15 cellular contexts compared by ENCODE assay signal in the genomic region with DNA sequence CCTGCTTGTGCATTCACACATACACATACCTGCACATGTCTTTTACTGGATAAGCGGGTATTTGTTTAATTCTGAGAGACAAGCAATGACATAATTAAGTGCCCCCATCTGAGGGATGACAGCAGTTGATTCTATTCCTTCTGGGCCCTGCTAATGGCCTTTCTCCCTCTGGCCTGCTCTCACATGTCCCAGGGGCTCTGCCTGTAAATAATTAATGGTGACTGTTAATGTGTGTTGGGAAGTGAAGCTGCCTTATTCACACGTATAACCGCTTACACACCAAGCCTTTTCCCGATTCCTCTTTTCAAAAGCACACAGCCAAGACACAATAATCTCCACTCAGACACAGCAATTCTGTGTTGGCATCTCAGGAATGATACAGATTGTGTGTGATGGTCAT.
DNase-seq lines count a peak whose midpoint lies in the region; ATAC-seq and TF ChIP-seq lines count a peak whose summit lies in the region.
"Had no signal": no experiment of that assay in that cellular context is flagged by ENCODE, and none has a peak within 500 bp of the region (broad histone marks: within the 10 kb centered on the region; RNA-seq: fewer than 3 reads in every experiment).

No MANE protein-coding gene starts in this region.

- DNase-seq in OCI-M2 (lab: John Stamatoyannopoulos, UW; ENCODE audit: unreplicated experiment) (no peak), coronary artery (ENCODE audit: low spot score) (no peak)
- no peak for DNase-seq in activated CD4-positive, CD25-positive, alpha-beta regulatory T cell (lab: John Stamatoyannopoulos, UW)
- DNase-seq: activated CD4-positive, alpha-beta T cell treated with anti-CD3 and anti-CD28 coated beads, Interleukin-2, amount 50 U/mL, for 48 hours; foreskin keratinocyte; immature natural killer cell; NCI-H1105 treated with DMSO at 0.1 percent for 48 hours; RPMI8226; T-helper 17 cell had no signal

- H3K27ac ChIP-seq in coronary artery: no peak overlapping the region
- H3K27ac ChIP-seq: foreskin keratinocyte had no signal

- ATAC-seq in GM19372 (IDR thresholded peaks at IDR 0.05; ENCODE audit: low read depth, unreplicated experiment): peak; percentile 89
- peak; percentile 78 for ATAC-seq in HG02798 (IDR thresholded peaks at IDR 0.05; ENCODE audit: poor library complexity, unreplicated experiment)
- ATAC-seq in HG03565 (IDR thresholded peaks at IDR 0.05; ENCODE audit: unreplicated experiment): peak; percentile 60
- ATAC-seq in GM19455 (IDR thresholded peaks at IDR 0.05; ENCODE audit: unreplicated experiment): no peak
- ATAC-seq: foreskin keratinocyte, HepG2, T-helper 17 cell had no signal

- TF ChIP-seq CTCF in coronary artery (IDR thresholded peaks at IDR 0.05): no peak

- H3K4me3 ChIP-seq in GM08714 (ENCODE audit: low read length) (peak overlapping the region; percentile 4; the same call in 1 of the 2 replicates), coronary artery (no peak overlapping the region)
